ENCODE assay signal across 16 cellular contexts in genomic region chr2:217975626-217976025, GRCh38. TPM values are rescaled to one million over a fixed set of nuclear protein-coding genes. Genes with fewer than 3 reads are reported as not detected.
DNase-seq lines count a peak whose midpoint lies in the region; ATAC-seq and TF ChIP-seq lines count a peak whose summit lies in the region.
"Had no signal": no experiment of that assay in that cellular context is flagged by ENCODE, and none has a peak within 500 bp of the region (broad histone marks: within the 10 kb centered on the region; RNA-seq: fewer than 3 reads in every experiment).

No MANE protein-coding gene starts in this region.

- intact Hi-C loops in esophagus muscularis mucosa (cut with DNase I) (no loop called here), tibial artery (cut with DNase I; ENCODE audit: low total_unique reads) (no loop called here), prostate gland (cut with DNase I) (no loop called here)

- H3K27ac ChIP-seq in esophagus muscularis mucosa (replicated peaks in 1 of 4) (peak overlapping the region; percentile 89 to 94 (median 90)), rectal smooth muscle tissue (ENCODE audit: low read depth, low read length) (peak overlapping the region; percentile 38), tibial artery (peak overlapping the region in 1 of 2 donors; percentile 90), prostate gland (peak overlapping the region in 1 of 2 donors; percentile 33)

- no peak for TF ChIP-seq POLR2A in esophagus muscularis mucosa (IDR thresholded peaks at IDR 0.05; ENCODE audit: low read depth)
- no peak for TF ChIP-seq POLR2A in prostate gland (IDR thresholded peaks at IDR 0.05)

- H3K9me3 ChIP-seq in esophagus muscularis mucosa = no peaks in the 10 kb centered on the region
- no peaks in the 10 kb centered on the region for H3K9me3 ChIP-seq in tibial artery
- no peaks in the 10 kb centered on the region for H3K9me3 ChIP-seq in prostate gland

- H3K27me3 ChIP-seq in esophagus muscularis mucosa (no peaks in the 10 kb centered on the region), rectal smooth muscle tissue (ENCODE audit: control insufficient read depth, insufficient read depth, low read length) (no peaks in the 10 kb centered on the region), tibial artery (no peaks in the 10 kb centered on the region), prostate gland (replicated peaks; ENCODE audit: insufficient read depth) (no peaks in the 10 kb centered on the region)

- ATAC-seq in GM18519 (IDR thresholded peaks at IDR 0.05; ENCODE audit: low FRiP score, unreplicated experiment) (no peak), HG02970 (IDR thresholded peaks at IDR 0.05; ENCODE audit: low FRiP score, unreplicated experiment) (no peak)

- no peak for TF ChIP-seq EP300 in esophagus muscularis mucosa (IDR thresholded peaks at IDR 0.05)

- DNase-seq in EH (ENCODE audit: low read depth) (peak; percentile 33), esophagus muscularis mucosa (ENCODE audit: extremely low spot score) (no peak), tibial artery (peak; percentile 13 to 53), prostate gland (ENCODE audit: low spot score) (no peak)
- DNase-seq: CD4-positive, alpha-beta T cell; DMS53; HCEC 1CT; NCI-H1105 treated with DMSO at 0.1 percent for 48 hours; NCI-H1694 treated with DMSO at 0.1 percent for 48 hours; NCI-H446; NK-92 treated with Interleukin-12 subunit alpha and Interleukin-12 subunit beta, amount 100 ng/mL, for 24 hours; SHP77 treated with DMSO at 0.1 percent for 48 hours had no signal

- H3K4me3 ChIP-seq in esophagus muscularis mucosa (no peak overlapping the region), rectal smooth muscle tissue (ENCODE audit: low read length) (no peak overlapping the region), tibial artery (no peak overlapping the region), prostate gland (no peak overlapping the region)

- H3K36me3 ChIP-seq in esophagus muscularis mucosa (no peaks in the 10 kb centered on the region), rectal smooth muscle tissue (ENCODE audit: control insufficient read depth, insufficient read depth, low read length) (no peaks in the 10 kb centered on the region), tibial artery (no peaks in the 10 kb centered on the region), prostate gland (no peaks in the 10 kb centered on the region)

- peaks cover 71 to 99% (median 97%) of the 10 kb centered on the region in 4 donors for H3K4me1 ChIP-seq in esophagus muscularis mucosa
- peaks cover 54% of the 10 kb centered on the region for H3K4me1 ChIP-seq in rectal smooth muscle tissue (ENCODE audit: control insufficient read depth, insufficient read depth, low read length)
- H3K4me1 ChIP-seq in tibial artery = peaks cover 6 to 98% (median 64%) of the 10 kb centered on the region in 4 donors
- peaks cover 5% of the 10 kb centered on the region for H3K4me1 ChIP-seq in prostate gland (replicated peaks)

- TF ChIP-seq CTCF in esophagus muscularis mucosa (IDR thresholded peaks at IDR 0.05) (no peak), tibial artery (IDR thresholded peaks at IDR 0.05) (no peak), prostate gland (IDR thresholded peaks at IDR 0.05) (no peak)

- H3K9ac ChIP-seq in rectal smooth muscle tissue (ENCODE audit: low read length) = no peak overlapping the region

- WGBS in esophagus muscularis mucosa = 80% methylated on average over 8 of the region's 8 CpGs
- 69% methylated on average over 8 of the region's 8 CpGs for WGBS in prostate gland

RNA-seq across cellular contexts. Expression of gene TNS1, which starts 27.2 kb away (rescaled TPM):
- 1,000 to 10,000 TPM; 1,001 to 2,170 (median 1,411) TPM for total RNA-seq in esophagus muscularis mucosa
- total RNA-seq in prostate gland = 100 to 1,000 TPM; 238 to 659 TPM
- total RNA-seq: OCI-LY7 had no signal

Comparison
In these comparisons a context has a peak if more than half of its experiments do, and no peak if none do; other contexts are left out.
1. DNase-seq: peak in EH (single experiment) and tibial artery (2 of 2); none in esophagus muscularis mucosa (single experiment) and prostate gland (single experiment).